20 cellular contexts compared by ENCODE assay signal in genomic region chr9:87696641-87697040, GRCh38.
"Had no signal": no experiment of that assay in that cellular context is flagged by ENCODE, and none has a peak within 500 bp of the region (broad histone marks: within the 10 kb centered on the region; RNA-seq: fewer than 3 reads in every experiment).

No MANE protein-coding gene starts in this region.

- H3K9me3 ChIP-seq: lower lobe of right lung, psoas muscle, sigmoid colon, suprapubic skin, transverse colon, upper lobe of right lung, uterus had no signal

- H3K4me3 Mint-ChIP-seq: naive thymus-derived CD8-positive, alpha-beta T cell; nephron progenitor cell; stimulated activated memory B cell treated with anti-CD40 and anti-IgM and Interleukin-4, amounts not matched to agents 10 μg/mL and 1 μg/mL and 100 μg/mL, for 72 hours; stimulated activated naive CD8-positive, alpha-beta T cell treated with anti-CD3 and anti-CD28 coated beads, Interleukin-15, amount 100 ng/mL, for 72 hours had no signal

- H3K27ac Mint-ChIP-seq: naive thymus-derived CD8-positive, alpha-beta T cell; stimulated activated memory B cell treated with anti-CD40 and anti-IgM and Interleukin-4, amounts not matched to agents 10 μg/mL and 1 μg/mL and 100 μg/mL, for 72 hours; stimulated activated naive CD8-positive, alpha-beta T cell treated with anti-CD3 and anti-CD28 coated beads, Interleukin-15, amount 100 ng/mL, for 72 hours had no signal

- H3K4me1 Mint-ChIP-seq: stimulated activated memory B cell treated with anti-CD40 and anti-IgM and Interleukin-4, amounts not matched to agents 10 μg/mL and 1 μg/mL and 100 μg/mL, for 72 hours; stimulated activated naive CD8-positive, alpha-beta T cell treated with anti-CD3 and anti-CD28 coated beads, Interleukin-15, amount 100 ng/mL, for 72 hours had no signal

- H3K36me3 ChIP-seq: transverse colon, uterus had no signal

- H3K27ac ChIP-seq: coronary artery, lower lobe of right lung, psoas muscle, sigmoid colon, suprapubic skin, transverse colon, upper lobe of right lung, uterus had no signal

- H3K4me1 ChIP-seq: psoas muscle, sigmoid colon, suprapubic skin, transverse colon, upper lobe of right lung, uterus had no signal

- H3K27me3 Mint-ChIP-seq: stimulated activated memory B cell treated with anti-CD40 and anti-IgM and Interleukin-4, amounts not matched to agents 10 μg/mL and 1 μg/mL and 100 μg/mL, for 72 hours; stimulated activated naive CD8-positive, alpha-beta T cell treated with anti-CD3 and anti-CD28 coated beads, Interleukin-15, amount 100 ng/mL, for 72 hours had no signal

- H3K4me3 ChIP-seq: coronary artery, lower lobe of right lung, psoas muscle, sigmoid colon, suprapubic skin, transverse colon, upper lobe of right lung, uterus had no signal

- H3K36me3 Mint-ChIP-seq: stimulated activated memory B cell treated with anti-CD40 and anti-IgM and Interleukin-4, amounts not matched to agents 10 μg/mL and 1 μg/mL and 100 μg/mL, for 72 hours had no signal

- ATAC-seq: left ventricle myocardium superior; lower lobe of right lung; naive thymus-derived CD8-positive, alpha-beta T cell; psoas muscle; right cardiac atrium; stimulated activated memory B cell treated with anti-CD40 and anti-IgM and Interleukin-4, amounts not matched to agents 10 μg/mL and 1 μg/mL and 100 μg/mL, for 72 hours; stimulated activated naive CD8-positive, alpha-beta T cell treated with anti-CD3 and anti-CD28 coated beads, Interleukin-15, amount 100 ng/mL, for 72 hours; upper lobe of right lung had no signal

- DNase-seq: dermis blood vessel endothelial cell; effector memory CD4-positive, alpha-beta T cell; erythroblast; left ventricle myocardium superior; lower lobe of right lung; naive thymus-derived CD8-positive, alpha-beta T cell; nephron progenitor cell; nucleus accumbens; psoas muscle; right cardiac atrium; sigmoid colon; stimulated activated CD4-positive, alpha-beta T cell treated with anti-CD3 and anti-CD28 coated beads, Interleukin-2, amount 100 ng/mL, for 24 hours; stimulated activated CD4-positive, alpha-beta T cell treated with anti-CD3 and anti-CD28 coated beads, Interleukin-4, amount 100 ng/mL, for 24 hours; stimulated activated naive CD8-positive, alpha-beta T cell treated with anti-CD3 and anti-CD28 coated beads, Interleukin-15, amount 100 ng/mL, for 72 hours; transverse colon; upper lobe of right lung; uterus had no signal
